ENCODE assay signal across 19 cellular contexts in genomic region chrX:109760241-109760921, GRCh38. TPM values are rescaled to one million over a fixed set of nuclear protein-coding genes. Genes with fewer than 3 reads are reported as not detected.
DNase-seq lines count a peak whose midpoint lies in the region; ATAC-seq and TF ChIP-seq lines count a peak whose summit lies in the region.
"Had no signal": no experiment of that assay in that cellular context is flagged by ENCODE, and none has a peak within 500 bp of the region (broad histone marks: within the 10 kb centered on the region; RNA-seq: fewer than 3 reads in every experiment).

No MANE protein-coding gene starts in this region.

- WGBS in endodermal cell (ENCODE audit: insufficient coverage in 1 of 2, insufficient read length in 1 of 2), 2 experiments, result 77% methylated on average over 3 of the region's 5 CpGs; no CpG with 5 or more reads in 1 of the 2 experiments
- 37 to 46% methylated on average over 5 of the region's 5 CpGs for WGBS in upper lobe of left lung, 2 donors

- H3K27me3 ChIP-seq in endodermal cell (ENCODE audit: control insufficient read depth, insufficient read depth, low read length, poor library complexity, severe bottlenecking) (no peaks in the 10 kb centered on the region), upper lobe of left lung (no peaks in the 10 kb centered on the region)
- H3K27me3 ChIP-seq: body of pancreas had no signal

- peaks cover 4% of the 10 kb centered on the region for H3K27me3 Mint-ChIP-seq in activated CD4-positive, alpha-beta memory T cell treated with anti-CD3 and anti-CD28 coated beads, Interleukin-2, amount 10 ng/mL, durations not matched to agents 7 days and 5 days
- H3K27me3 Mint-ChIP-seq in activated CD4-positive, alpha-beta memory T cell treated with anti-CD3 and anti-CD28 coated beads for 36 hours, result peaks cover 1% of the 10 kb centered on the region
- H3K27me3 Mint-ChIP-seq in endodermal cell (ENCODE audit: insufficient read depth) (no peaks in the 10 kb centered on the region), progenitor cell of endocrine pancreas (no peaks in the 10 kb centered on the region)

- no peaks in the 10 kb centered on the region for H3K36me3 Mint-ChIP-seq in activated CD4-positive, alpha-beta memory T cell treated with anti-CD3 and anti-CD28 coated beads, Interleukin-2, amount 10 ng/mL, durations not matched to agents 7 days and 5 days (ENCODE audit: low read depth)
- no peaks in the 10 kb centered on the region for H3K36me3 Mint-ChIP-seq in activated CD4-positive, alpha-beta memory T cell treated with anti-CD3 and anti-CD28 coated beads for 36 hours
- H3K36me3 Mint-ChIP-seq in endodermal cell (ENCODE audit: low read depth), result no peaks in the 10 kb centered on the region
- peaks cover 2% of the 10 kb centered on the region for H3K36me3 Mint-ChIP-seq in progenitor cell of endocrine pancreas (ENCODE audit: insufficient read depth)

- no peak for TF ChIP-seq EP300 in upper lobe of left lung (IDR thresholded peaks at IDR 0.05)

- H3K9me3 Mint-ChIP-seq in activated CD4-positive, alpha-beta memory T cell treated with anti-CD3 and anti-CD28 coated beads, Interleukin-2, amount 10 ng/mL, durations not matched to agents 7 days and 5 days, result no peaks in the 10 kb centered on the region
- H3K9me3 Mint-ChIP-seq in activated CD4-positive, alpha-beta memory T cell treated with anti-CD3 and anti-CD28 coated beads for 36 hours, result peaks cover 4% of the 10 kb centered on the region
- H3K9me3 Mint-ChIP-seq in endodermal cell (peaks cover 6% of the 10 kb centered on the region), progenitor cell of endocrine pancreas (ENCODE audit: low read depth) (peaks cover 16% of the 10 kb centered on the region)

- H3K4me3 ChIP-seq in endodermal cell (ENCODE audit: low read length) (no peak overlapping the region), upper lobe of left lung (peak overlapping the region in 2 of 4 donors; percentile 7 to 27)
- H3K4me3 ChIP-seq: body of pancreas had no signal

- H3K27ac ChIP-seq in endodermal cell (ENCODE audit: low read depth, low read length), result no peak overlapping the region
- H3K27ac ChIP-seq in upper lobe of left lung, result peak overlapping the region in 2 of 4 donors; percentile 14 to 35
- H3K27ac ChIP-seq: body of pancreas, RWPE1 had no signal

- H3K36me3 ChIP-seq in endodermal cell (ENCODE audit: control insufficient read depth, insufficient read depth, low read length) (no peaks in the 10 kb centered on the region), upper lobe of left lung (no peaks in the 10 kb centered on the region)

- no peak for DNase-seq in activated CD4-positive, alpha-beta memory T cell treated with anti-CD3 and anti-CD28 coated beads, Interleukin-2, amount 10 ng/mL, durations not matched to agents 7 days and 5 days
- DNase-seq in activated CD4-positive, alpha-beta memory T cell treated with anti-CD3 and anti-CD28 coated beads for 36 hours, result no peak
- DNase-seq in NCI-H69 (lab: John Stamatoyannopoulos, UW) (peak; percentile 33), endodermal cell (no peak), progenitor cell of endocrine pancreas (ENCODE audit: low spot score, unreplicated experiment) (no peak), foreskin melanocyte (no peak), upper lobe of left lung (no peak)
- DNase-seq: activated CD4-positive, alpha-beta T cell treated with anti-CD3 and anti-CD28 coated beads for 4 hours; body of pancreas; CD8-positive, alpha-beta memory T cell; mammary epithelial cell; NCI-H1048; NCI-H526 treated with DMSO at 0.1 percent for 48 hours; occipital lobe; stimulated activated naive CD4-positive, alpha-beta T cell treated with Interleukin-2 at 50 U/mL for 16 hours had no signal

- H3K4me3 Mint-ChIP-seq in activated CD4-positive, alpha-beta memory T cell treated with anti-CD3 and anti-CD28 coated beads, Interleukin-2, amount 10 ng/mL, durations not matched to agents 7 days and 5 days, result no peak overlapping the region
- H3K4me3 Mint-ChIP-seq in activated CD4-positive, alpha-beta memory T cell treated with anti-CD3 and anti-CD28 coated beads for 36 hours, result no peak overlapping the region
- no peak overlapping the region for H3K4me3 Mint-ChIP-seq in endodermal cell
- H3K4me3 Mint-ChIP-seq in progenitor cell of endocrine pancreas (ENCODE audit: low read depth), result no peak overlapping the region

- CTCF ChIA-PET in activated CD4-positive, alpha-beta memory T cell treated with anti-CD3 and anti-CD28 coated beads, Interleukin-2, amount 10 ng/mL, durations not matched to agents 7 days and 5 days (lab: Charles Lee), result interaction anchor here (1.4 kb wide), 1 partner anchor 96 kb away, joined by 3 read pairs; no protein-coding TSS in a partner anchor
- CTCF ChIA-PET in activated CD4-positive, alpha-beta memory T cell treated with anti-CD3 and anti-CD28 coated beads for 36 hours (lab: Charles Lee), result interaction anchor here (1.1 kb wide), 1 partner anchor 97 kb away, joined by 3 read pairs; no protein-coding TSS in a partner anchor

- H3K27ac Mint-ChIP-seq in activated CD4-positive, alpha-beta memory T cell treated with anti-CD3 and anti-CD28 coated beads, Interleukin-2, amount 10 ng/mL, durations not matched to agents 7 days and 5 days, result peak overlapping the region; percentile 77
- H3K27ac Mint-ChIP-seq in activated CD4-positive, alpha-beta memory T cell treated with anti-CD3 and anti-CD28 coated beads for 36 hours, result no peak overlapping the region
- H3K27ac Mint-ChIP-seq in endodermal cell (peak overlapping the region; percentile 23), progenitor cell of endocrine pancreas (peak overlapping the region; percentile 58)
- H3K27ac Mint-ChIP-seq: T-helper 1 cell treated with Interleukin-12 subunit alpha and Interleukin-12 subunit beta and Interleukin-4 antibody, amounts not matched to agents 30 μg/mL and 1 μg/mL, for 36 hours had no signal

- no peak for ATAC-seq in upper lobe of left lung (ENCODE audit: low FRiP score in 2 of 2)
- no peak for ATAC-seq in activated CD4-positive, CD25-positive, alpha-beta regulatory T cell treated with anti-CD3 and anti-CD28 coated beads, Interleukin-2, amount 50 U/mL, for 24 hours
- ATAC-seq: body of pancreas, HepG2 had no signal

- no peak overlapping the region for H3K9ac ChIP-seq in endodermal cell (ENCODE audit: extremely low read depth, low read length, poor library complexity, severe bottlenecking)

- peaks cover 19% of the 10 kb centered on the region for H3K4me1 Mint-ChIP-seq in activated CD4-positive, alpha-beta memory T cell treated with anti-CD3 and anti-CD28 coated beads, Interleukin-2, amount 10 ng/mL, durations not matched to agents 7 days and 5 days
- H3K4me1 Mint-ChIP-seq in activated CD4-positive, alpha-beta memory T cell treated with anti-CD3 and anti-CD28 coated beads for 36 hours (ENCODE audit: low read depth), result peaks cover 8% of the 10 kb centered on the region
- H3K4me1 Mint-ChIP-seq in endodermal cell (peaks cover 10% of the 10 kb centered on the region), progenitor cell of endocrine pancreas (ENCODE audit: low read depth) (peaks cover 20% of the 10 kb centered on the region)

- no peak for TF ChIP-seq CTCF in endodermal cell (conservative IDR thresholded peaks at IDR 0.05)
- TF ChIP-seq CTCF in progenitor cell of endocrine pancreas (IDR thresholded peaks at IDR 0.05; ENCODE audit: unreplicated experiment), result no peak
- no peak for TF ChIP-seq CTCF in upper lobe of left lung (IDR thresholded peaks at IDR 0.05)

- POLR2A ChIA-PET in activated CD4-positive, alpha-beta memory T cell treated with anti-CD3 and anti-CD28 coated beads, Interleukin-2, amount 10 ng/mL, durations not matched to agents 7 days and 5 days (lab: Charles Lee), result interaction anchor here (1.8 kb wide), 1 partner anchor 23 kb away, joined by 4 read pairs; no protein-coding TSS in a partner anchor
- POLR2A ChIA-PET in activated CD4-positive, alpha-beta memory T cell treated with anti-CD3 and anti-CD28 coated beads for 36 hours (lab: Charles Lee), result no interaction called here

- TF ChIP-seq POLR2A in upper lobe of left lung (IDR thresholded peaks at IDR 0.05), result no peak

- H3K9me3 ChIP-seq in endodermal cell (ENCODE audit: control insufficient read depth, low read length) (no peaks in the 10 kb centered on the region), upper lobe of left lung (peaks cover 0 to 3% (median 0%) of the 10 kb centered on the region in 4 donors)
- H3K9me3 ChIP-seq: body of pancreas had no signal

- intact Hi-C loops in activated CD4-positive, alpha-beta memory T cell treated with anti-CD3 and anti-CD28 coated beads for 36 hours (cut with micrococcal nuclease), result no loop called here

- H3K4me1 ChIP-seq in endodermal cell (ENCODE audit: control insufficient read depth, insufficient read depth, low read length) (no peaks in the 10 kb centered on the region), upper lobe of left lung (no peaks in the 10 kb centered on the region)
- H3K4me1 ChIP-seq: body of pancreas had no signal

RNA-seq across cellular contexts. Expression of gene ACSL4, which starts 27.3 kb away (rescaled TPM):
- total RNA-seq in activated CD4-positive, alpha-beta memory T cell treated with anti-CD3 and anti-CD28 coated beads, Interleukin-2, amount 10 ng/mL, durations not matched to agents 7 days and 5 days, result 10 to 100 TPM; 62.1 to 64.9 TPM
- 10 to 100 TPM; 63.2 to 63.3 TPM for total RNA-seq in activated CD4-positive, alpha-beta memory T cell treated with anti-CD3 and anti-CD28 coated beads for 36 hours
- total RNA-seq in endodermal cell (10 to 100 TPM; 31.3 to 47.9 TPM), progenitor cell of endocrine pancreas (44.9 and 46.7 TPM in 2 replicates), upper lobe of left lung (100 to 1,000 TPM in 3 of 6 donors, 10 to 100 TPM in 3; 53.2 to 156 (median 106) TPM)
- polyA plus RNA-seq in endodermal cell (2013, experiment 1 of 2), result 33.0 TPM
- 34.9 TPM for polyA plus RNA-seq in endodermal cell (2013, experiment 2 of 2)
